Comparison of ENCODE assay signal across 8 cellular contexts in genomic region chr4:77075869-77076801, GRCh38. TPM values are rescaled to one million over a fixed set of nuclear protein-coding genes. Genes with fewer than 3 reads are reported as not detected.
A peak's percentile ranks its signal among the peaks of the same experiment; 100 is the strongest.
DNase-seq lines count a peak whose midpoint lies in the region; ATAC-seq and TF ChIP-seq lines count a peak whose summit lies in the region.

Gene CCNI (minus strand): TSS chr4:77075989. CDS start chr4:77066362, 9,627 bp downstream.

- no peaks in the 10 kb centered on the region for H3K27me3 Mint-ChIP-seq in T-helper 17 cell

- ATAC-seq in GM18498 (IDR thresholded peaks at IDR 0.05; ENCODE audit: unreplicated experiment) (peak; percentile 75), HG02938 (IDR thresholded peaks at IDR 0.05; ENCODE audit: unreplicated experiment) (peak; percentile 60), T-helper 17 cell (peak; percentile 76)

- WGBS in prostate gland: under 1% methylated on average over 54 of the region's 54 CpGs

- H3K4me3 ChIP-seq in left ventricle myocardium inferior (peak within 1 kb of the TSS; percentile 86), prostate gland (peak within 1 kb of the TSS; percentile 98 to 100)

- peak within 1 kb of the TSS; percentile 98 for H3K27ac ChIP-seq in left ventricle myocardium inferior (replicated peaks)
- H3K27ac ChIP-seq in prostate gland: peak within 1 kb of the TSS; percentile 100

- TF ChIP-seq CTCF in left ventricle myocardium inferior (IDR thresholded peaks at IDR 0.05; ENCODE audit: borderline replicate concordance): no peak
- no peak for TF ChIP-seq CTCF in prostate gland (IDR thresholded peaks at IDR 0.05)

- H3K9me3 ChIP-seq in T-helper 17 cell (ENCODE audit: control insufficient read depth, low read length, poor library complexity, severe bottlenecking) (no peaks in the 10 kb centered on the region), left ventricle myocardium inferior (replicated peaks) (no peaks in the 10 kb centered on the region), prostate gland (no peaks in the 10 kb centered on the region)

- intact Hi-C loops in left ventricle myocardium inferior (cut with micrococcal nuclease): no loop called here
- intact Hi-C loops in prostate gland (cut with DNase I): loop anchor here (1.0 to 10.0 kb wide), 2 partner anchors 81 to 121 kb away; partner anchors contain the start of gene CCNG2

- H3K27me3 ChIP-seq in left ventricle myocardium inferior (ENCODE audit: low read depth) (no peaks in the 10 kb centered on the region), prostate gland (replicated peaks; ENCODE audit: insufficient read depth) (no peaks in the 10 kb centered on the region)

- peak; percentile 69 for TF ChIP-seq POLR2A in prostate gland (IDR thresholded peaks at IDR 0.05)

- peaks cover 3% of the 10 kb centered on the region for H3K36me3 ChIP-seq in left ventricle myocardium inferior
- no peaks in the 10 kb centered on the region for H3K36me3 ChIP-seq in prostate gland

- H3K4me1 Mint-ChIP-seq in T-helper 17 cell: peaks cover 37% of the 10 kb centered on the region

- H3K27ac Mint-ChIP-seq in T-helper 17 cell: no peak within 1 kb of the TSS

- no peak within 1 kb of the TSS for H3K4me3 Mint-ChIP-seq in T-helper 17 cell

- DNase-seq in NCI-H187 (lab: John Stamatoyannopoulos, UW) (peak; percentile 97 to 100), T-helper 17 cell (peak; percentile 84 to 86 (median 84)), amygdala (lab: John Stamatoyannopoulos, UW) (peak; percentile 63 to 100 (median 91)), left ventricle myocardium inferior (peak; percentile 96), prostate gland (ENCODE audit: low spot score) (peak; percentile 94), ureter (ENCODE audit: low spot score) (peak; percentile 97)

- H3K36me3 Mint-ChIP-seq in T-helper 17 cell (ENCODE audit: low read depth): peaks cover 9% of the 10 kb centered on the region

- peaks cover 63% of the 10 kb centered on the region for H3K4me1 ChIP-seq in left ventricle myocardium inferior
- no peaks in the 10 kb centered on the region for H3K4me1 ChIP-seq in prostate gland (replicated peaks)

RNA-seq across cellular contexts. Expression of gene CCNI, which starts in this region (rescaled TPM):
- 100 to 1,000 TPM; 292 to 317 TPM for total RNA-seq in T-helper 17 cell
- total RNA-seq in left ventricle myocardium inferior: 344 TPM
- total RNA-seq in prostate gland: 100 to 1,000 TPM; 274 to 367 TPM
- total RNA-seq in ureter: 238 TPM

Comparison
In these comparisons a context has a peak if more than half of its experiments do, and no peak if none do; other contexts are left out.
1. Peak in every context shown above with its lines: DNase-seq, ATAC-seq, H3K4me3 ChIP-seq and H3K27ac ChIP-seq.